23 cellular contexts compared by ENCODE assay signal in the genomic region with DNA sequence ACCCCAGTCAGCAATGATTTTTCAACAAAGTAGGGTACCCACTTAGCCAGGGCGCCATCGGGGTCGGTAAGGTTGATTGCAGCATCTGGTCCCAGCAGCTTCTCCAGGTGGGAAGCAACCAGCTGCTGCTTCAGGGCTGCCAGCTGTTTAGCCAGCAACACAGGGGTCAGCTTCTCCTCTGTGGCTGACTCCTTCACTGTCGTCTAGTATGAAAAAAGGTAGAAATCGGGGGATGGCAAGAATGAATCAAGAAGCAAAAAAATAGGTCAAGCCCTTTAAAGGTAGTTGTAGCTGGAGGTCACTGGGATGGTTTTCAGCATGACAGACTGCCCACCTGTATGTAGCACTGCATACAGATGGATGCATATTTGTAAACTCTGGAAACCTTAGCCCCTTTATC. TPM values are rescaled to one million over a fixed set of nuclear protein-coding genes. Genes with fewer than 3 reads are reported as not detected.
DNase-seq lines count a peak whose midpoint lies in the region; TF ChIP-seq lines count a peak whose summit lies in the region.
"Had no signal": no experiment of that assay in that cellular context is flagged by ENCODE, and none has a peak within 500 bp of the region (broad histone marks: within the 10 kb centered on the region; RNA-seq: fewer than 3 reads in every experiment).

No MANE protein-coding gene starts in this region.

- peak; percentile 22 for TF ChIP-seq POLR2A in erythroblast (IDR thresholded peaks at IDR 0.05; ENCODE audit: low read length)

- H3K36me3 ChIP-seq in SJSA1: peaks cover 99% of the 10 kb centered on the region

- H3K9me3 ChIP-seq in SJSA1 (replicated peaks): no peaks in the 10 kb centered on the region
- H3K9me3 ChIP-seq: A549; BE2C; BLaER1 treated with 17β-estradiol and CSF1 and Interleukin-3, amounts not matched to agents 10 nM and 100 nM had no signal

- no peaks in the 10 kb centered on the region for H3K27me3 ChIP-seq in SJSA1 (replicated peaks)
- H3K27me3 ChIP-seq: BE2C; BLaER1 treated with 17β-estradiol and CSF1 and Interleukin-3, amounts not matched to agents 10 nM and 100 nM had no signal

- no peak overlapping the region for H3K4me3 Mint-ChIP-seq in activated T-cell treated with anti-CD3 and anti-CD28 coated beads, Interleukin-2, amount 50 U/mL, for 24 hours
- H3K4me3 Mint-ChIP-seq: CD14-positive monocyte; CD4-positive, alpha-beta memory T cell; GM23338; H9 had no signal

- H3K27me3 Mint-ChIP-seq in activated T-cell treated with anti-CD3 and anti-CD28 coated beads, Interleukin-2, amount 50 U/mL, for 24 hours: no peaks in the 10 kb centered on the region
- H3K27me3 Mint-ChIP-seq: CD4-positive, alpha-beta memory T cell had no signal

- H3K4me1 ChIP-seq in SJSA1 (replicated peaks): no peaks in the 10 kb centered on the region
- H3K4me1 ChIP-seq: A549, BE2C had no signal

- H3K36me3 Mint-ChIP-seq in activated T-cell treated with anti-CD3 and anti-CD28 coated beads, Interleukin-2, amount 50 U/mL, for 24 hours (ENCODE audit: low read depth): peaks cover 95% of the 10 kb centered on the region

- no peaks in the 10 kb centered on the region for H3K4me1 Mint-ChIP-seq in activated T-cell treated with anti-CD3 and anti-CD28 coated beads, Interleukin-2, amount 50 U/mL, for 24 hours (ENCODE audit: low read depth)
- H3K4me1 Mint-ChIP-seq: CD14-positive monocyte had no signal

- H3K4me3 ChIP-seq in SJSA1: no peak overlapping the region
- H3K4me3 ChIP-seq: A549; BLaER1 treated with 17β-estradiol and CSF1 and Interleukin-3, amounts not matched to agents 10 nM and 100 nM; GM23338 had no signal

- H3K27ac ChIP-seq in SJSA1: no peak overlapping the region
- H3K27ac ChIP-seq: A549; BLaER1 treated with 17β-estradiol and CSF1 and Interleukin-3, amounts not matched to agents 10 nM and 100 nM had no signal

- intact Hi-C loops in posterior vena cava (cut with DNase I): no loop called here
- intact Hi-C loops in head of caudate nucleus (cut with DNase I): no loop called here

- no peaks in the 10 kb centered on the region for H3K9me3 Mint-ChIP-seq in activated T-cell treated with anti-CD3 and anti-CD28 coated beads, Interleukin-2, amount 50 U/mL, for 24 hours
- H3K9me3 Mint-ChIP-seq: CD14-positive monocyte; CD4-positive, alpha-beta memory T cell; GM23338; H9 had no signal

- H3K27ac Mint-ChIP-seq in activated T-cell treated with anti-CD3 and anti-CD28 coated beads, Interleukin-2, amount 50 U/mL, for 24 hours: peak overlapping the region; percentile 39
- H3K27ac Mint-ChIP-seq: GM23338, H9 had no signal

- DNase-seq in activated T-cell treated with anti-CD3 and anti-CD28 coated beads, Interleukin-2, amount 50 U/mL, for 24 hours: no peak
- no peak for DNase-seq in activated T-cell treated with anti-CD3 and anti-CD28 coated beads, Interleukin-2, amount 50 U/mL, for 1 hour
- DNase-seq in SJSA1 (ENCODE audit: low read depth in 1 of 2, low spot score in 2 of 2) (peak; percentile 77 to 87), erythroblast (lab: John Stamatoyannopoulos, UW) (no peak), posterior vena cava (ENCODE audit: low spot score) (peak; percentile 36), NCI-H226 (no peak), head of caudate nucleus (no peak)
- DNase-seq: 8988T; ACHN; AML-193; BE2C; Calu3; CD4-positive, alpha-beta memory T cell; COR-L47; DMS53; DMS79 treated with DMSO at 0.1 percent for 48 hours; GF-D8; H9 had no signal

RNA-seq across cellular contexts. Expression of gene MBD6, which starts 11.6 kb away (rescaled TPM):
- total RNA-seq in SJSA1 (2014; rRNA removed; shearing (Covaris generic)): 63.3 and 70.5 TPM in 2 replicates
- total RNA-seq in posterior vena cava: 10 to 100 TPM; 46.5 to 49.1 TPM

RNA-seq across cellular contexts. Expression of gene DCTN2, which starts 12.7 kb away (rescaled TPM):
- total RNA-seq in SJSA1 (2014; rRNA removed; shearing (Covaris generic)): 3,855 and 4,325 TPM in 2 replicates
- total RNA-seq in posterior vena cava: 100 to 1,000 TPM in 1 of 2 donors, 10 to 100 TPM in 1; 90.6 to 104 TPM

RNA-seq across cellular contexts. Expression of gene DDIT3, which starts 13.9 kb away (rescaled TPM):
- total RNA-seq in SJSA1 (2014; rRNA removed; shearing (Covaris generic)): 564 and 686 TPM in 2 replicates
- total RNA-seq in posterior vena cava: 10 to 100 TPM; 34.0 to 43.8 TPM

RNA-seq across cellular contexts. Expression of gene KIF5A, which starts 15.6 kb away (rescaled TPM):
- total RNA-seq in SJSA1 (2014; rRNA removed; shearing (Covaris generic)): 2.1 and 2.8 TPM in 2 replicates
- under 1 TPM; 0.10 to 0.14 TPM for total RNA-seq in posterior vena cava
- total RNA-seq: Calu3, G401 had no signal

RNA-seq across cellular contexts. Expression of gene MARS1, which starts 46.4 kb away (rescaled TPM):
- 3,352 and 4,750 TPM in 2 replicates for total RNA-seq in SJSA1 (2014; rRNA removed; shearing (Covaris generic))
- 100 to 1,000 TPM; 135 to 142 TPM for total RNA-seq in posterior vena cava

Comparison
In these comparisons a context has a peak if more than half of its experiments do, and no peak if none do; other contexts are left out.
1. DNase-seq: peak in SJSA1 (2 of 2) and posterior vena cava (single experiment); none in activated T-cell treated with anti-CD3 and anti-CD28 coated beads, Interleukin-2, amount 50 U/mL, for 24 hours (single experiment), activated T-cell treated with anti-CD3 and anti-CD28 coated beads, Interleukin-2, amount 50 U/mL, for 1 hour (single experiment), erythroblast (0 of 2), NCI-H226 (single experiment) and head of caudate nucleus (0 of 42).
2. RNA of gene DCTN2, which starts 12.7 kb away (total RNA-seq): 3,855 to 4,325 TPM in SJSA1; 90.6 to 104 TPM in posterior vena cava; every median in the first group is over 10 times any median in the second.
3. RNA of gene DDIT3, which starts 13.9 kb away (total RNA-seq): 564 to 686 TPM in SJSA1; 34.0 to 43.8 TPM in posterior vena cava; every median in the first group is over 10 times any median in the second.